9 cellular contexts compared by ENCODE assay signal in the genomic region with DNA sequence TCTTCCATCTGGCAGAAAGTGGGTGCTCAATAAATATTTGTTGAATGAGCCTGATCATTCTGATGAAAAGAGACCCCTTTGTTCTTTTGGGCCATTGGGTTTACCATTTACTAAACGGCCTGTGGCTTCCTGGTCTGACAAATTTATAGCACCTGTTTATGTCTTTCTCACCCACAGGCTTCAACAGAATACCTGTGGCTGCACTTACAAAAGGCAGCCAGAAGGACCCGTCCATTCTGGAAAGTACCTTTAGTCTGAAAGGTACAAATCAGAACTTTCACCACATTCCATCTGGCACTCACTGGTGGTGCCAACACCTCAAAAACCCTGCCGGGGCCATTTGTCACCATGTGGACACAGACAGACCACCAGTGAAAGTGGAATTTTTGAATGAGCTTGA.
"Had no signal": no experiment of that assay in that cellular context is flagged by ENCODE, and none has a peak within 500 bp of the region (broad histone marks: within the 10 kb centered on the region; RNA-seq: fewer than 3 reads in every experiment).

No MANE protein-coding gene starts in this region.

- H3K4me1 ChIP-seq: lower lobe of right lung had no signal

- DNase-seq: activated CD4-positive, alpha-beta T cell treated with anti-CD3 and anti-CD28 coated beads, Interleukin-2, amount 10 ng/mL, durations not matched to agents 7 days and 5 days; activated gamma-delta T cell; effector CD8-positive, alpha-beta T cell; left colon; lower lobe of right lung; transverse colon had no signal

- H3K36me3 ChIP-seq: cardiac muscle cell, esophagus muscularis mucosa, lower lobe of right lung, transverse colon, vagina had no signal

- H3K4me3 ChIP-seq: cardiac muscle cell, esophagus muscularis mucosa, lower lobe of right lung, transverse colon, vagina had no signal

- ATAC-seq: left colon, lower lobe of right lung had no signal

- H3K9me3 ChIP-seq: esophagus muscularis mucosa, lower lobe of right lung, transverse colon, vagina had no signal

- H3K27me3 ChIP-seq: cardiac muscle cell, esophagus muscularis mucosa, vagina had no signal

- H3K27ac ChIP-seq: cardiac muscle cell, esophagus muscularis mucosa, lower lobe of right lung, transverse colon, vagina had no signal
